ENCODE assay signal across 26 cellular contexts in the genomic region with DNA sequence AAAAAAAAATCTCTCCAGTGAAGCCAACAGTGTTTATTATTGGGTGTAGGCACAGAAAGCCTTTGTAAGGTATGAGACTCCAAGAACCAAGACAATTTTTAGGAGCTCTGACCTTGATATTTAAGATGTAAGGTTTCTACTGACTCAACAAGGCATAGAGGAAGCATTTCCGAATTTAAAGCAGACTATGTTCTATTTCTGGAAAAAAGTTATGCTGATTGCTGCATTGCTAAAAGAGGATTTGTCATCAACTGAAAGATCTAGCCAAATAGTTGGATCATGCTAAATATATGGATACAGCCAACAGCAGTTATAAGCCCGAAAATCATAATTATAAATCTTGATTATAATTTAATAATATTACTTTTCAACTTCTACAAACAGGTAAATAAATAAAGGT. TPM values are rescaled to one million over a fixed set of nuclear protein-coding genes. Genes with fewer than 3 reads are reported as not detected.
A peak's percentile ranks its signal among the peaks of the same experiment; 100 is the strongest.
DNase-seq lines count a peak whose midpoint lies in the region; ATAC-seq, FAIRE-seq and TF ChIP-seq lines count a peak whose summit lies in the region.
"Had no signal": no experiment of that assay in that cellular context is flagged by ENCODE, and none has a peak within 500 bp of the region (broad histone marks: within the 10 kb centered on the region; RNA-seq: fewer than 3 reads in every experiment).

No MANE protein-coding gene starts in this region.

- H3K9ac ChIP-seq in IMR-90 (ENCODE audit: low read depth, low read length) (no peak overlapping the region), astrocyte (ENCODE audit: low read length) (no peak overlapping the region)

- H2AK5ac ChIP-seq in IMR-90 (ENCODE audit: low read depth, low read length), result no peak overlapping the region

- BruUV-seq in IMR-90 (replicated peaks; lab: Mats Ljungman, UMichigan), result no TSS peak

- peaks cover 11% of the 10 kb centered on the region for H3K36me3 Mint-ChIP-seq in astrocyte (ENCODE audit: low read depth, unreplicated experiment)
- H3K36me3 Mint-ChIP-seq: activated naive CD8-positive, alpha-beta T cell had no signal

- no peak overlapping the region for H2AK9ac ChIP-seq in IMR-90 (replicated peaks; ENCODE audit: low read depth, low read length, poor library complexity)

- H2AFZ ChIP-seq in IMR-90 (replicated peaks; ENCODE audit: low read length, poor library complexity) (no peak overlapping the region), astrocyte (ENCODE audit: low read depth, low read length) (no peak overlapping the region)

- H3K4me3 Mint-ChIP-seq in astrocyte (ENCODE audit: unreplicated experiment), result no peak overlapping the region
- H3K4me3 Mint-ChIP-seq: activated naive CD8-positive, alpha-beta T cell; activated T-helper 17 cell treated with anti-CD3 and anti-CD28 coated beads, Interleukin-2, amount 50 U/mL, for 72 hours; endodermal cell; T-helper 1 cell treated with Interleukin-12 subunit alpha and Interleukin-12 subunit beta and Interleukin-4 antibody, amounts not matched to agents 30 μg/mL and 1 μg/mL, for 36 hours had no signal

- H3K9me1 ChIP-seq in IMR-90 (ENCODE audit: insufficient read depth, low read length), result 0 out of 2 replicates have a peak, but pooled peaks cover 5% of the 10 kb centered on the region

- H4K20me1 ChIP-seq in IMR-90 (ENCODE audit: insufficient read depth, low read length) (peaks cover 6% of the 10 kb centered on the region; the same call in 1 of the 2 replicates), astrocyte (ENCODE audit: insufficient read depth, low read length) (peaks cover 22% of the 10 kb centered on the region)

- CTCF ChIA-PET in IMR-90 (lab: Yijun Ruan, JAX), result interaction anchor here (0.6 to 1.0 kb wide), 2 partner anchors 51 to 628 kb away, joined by 4 to 5 read pairs; no protein-coding TSS in a partner anchor

- TF ChIP-seq POLR2A in IMR-90 (IDR thresholded peaks at IDR 0.05; ENCODE audit: low read depth, low read length), result no peak

- H3K27me3 ChIP-seq in IMR-90 (ENCODE audit: control insufficient read depth, insufficient read depth, low read length) (no peaks in the 10 kb centered on the region), astrocyte (ENCODE audit: insufficient read depth, low read length) (no peaks in the 10 kb centered on the region)
- H3K27me3 ChIP-seq: BE2C, colonic mucosa, foreskin keratinocyte, tibial artery had no signal

- no peak overlapping the region for H3K27ac ChIP-seq in IMR-90 (ENCODE audit: insufficient read depth, low read length)
- peak overlapping the region; percentile 54 for H3K27ac ChIP-seq in astrocyte (ENCODE audit: low read depth, low read length)
- H3K27ac ChIP-seq: colonic mucosa, foreskin keratinocyte, lower lobe of right lung, tibial artery had no signal

- intact Hi-C loops in IMR-90 (cut with micrococcal nuclease), result loop anchor here (5.0 kb wide), 1 partner anchor 36 kb away; no protein-coding TSS in a partner anchor

- no peaks in the 10 kb centered on the region for H3K27me3 Mint-ChIP-seq in astrocyte (ENCODE audit: low read depth, unreplicated experiment)
- H3K27me3 Mint-ChIP-seq: activated naive CD8-positive, alpha-beta T cell; activated T-helper 17 cell treated with anti-CD3 and anti-CD28 coated beads, Interleukin-2, amount 50 U/mL, for 72 hours had no signal

- H3K79me2 ChIP-seq in astrocyte (ENCODE audit: insufficient read depth, low read length), result no peaks in the 10 kb centered on the region

- no peak overlapping the region for H3K18ac ChIP-seq in IMR-90 (ENCODE audit: low read depth, low read length)

- WGBS in IMR-90 (ENCODE audit: extremely low coverage in 2 of 2, insufficient read length in 1 of 2), 2 experiments, result no CpG with 5 or more reads among the region's 2 CpGs

- no peaks in the 10 kb centered on the region for H3K9me3 Mint-ChIP-seq in astrocyte (ENCODE audit: unreplicated experiment)
- H3K9me3 Mint-ChIP-seq: activated T-helper 17 cell treated with anti-CD3 and anti-CD28 coated beads, Interleukin-2, amount 50 U/mL, for 72 hours; endodermal cell; T-helper 1 cell treated with Interleukin-12 subunit alpha and Interleukin-12 subunit beta and Interleukin-4 antibody, amounts not matched to agents 30 μg/mL and 1 μg/mL, for 36 hours had no signal

- peak overlapping the region; percentile 17; the same call in 1 of the 2 replicates for H3K4me2 ChIP-seq in IMR-90 (ENCODE audit: low read depth, low read length)
- peak overlapping the region; percentile 12 for H3K4me2 ChIP-seq in astrocyte (ENCODE audit: low read length)

- peaks cover 15% of the 10 kb centered on the region for H3K4me1 Mint-ChIP-seq in astrocyte (ENCODE audit: low read depth, unreplicated experiment)
- H3K4me1 Mint-ChIP-seq: endodermal cell had no signal

- ATAC-seq in IMR-90 (ENCODE audit: low read depth), result no peak
- ATAC-seq in HG03457 (IDR thresholded peaks at IDR 0.05; ENCODE audit: unreplicated experiment), result no peak
- no peak for ATAC-seq in HG02798 (IDR thresholded peaks at IDR 0.05; ENCODE audit: poor library complexity, unreplicated experiment)
- no peak for ATAC-seq in HG02678 (IDR thresholded peaks at IDR 0.05; ENCODE audit: unreplicated experiment)
- ATAC-seq in HG03159 (IDR thresholded peaks at IDR 0.05; ENCODE audit: unreplicated experiment), result no peak
- ATAC-seq: HCT116, HepG2, lower lobe of right lung, sciatic nerve had no signal

- H3K14ac ChIP-seq in IMR-90 (replicated peaks; ENCODE audit: low read depth, low read length), result no peak overlapping the region

- no peak overlapping the region for H2BK120ac ChIP-seq in IMR-90 (ENCODE audit: low read depth, low read length)

- no peak overlapping the region for H4K91ac ChIP-seq in IMR-90 (ENCODE audit: insufficient read depth, low read depth, low read length)

- H2BK20ac ChIP-seq in IMR-90 (ENCODE audit: low read depth, low read length), result no peak overlapping the region

- no peaks in the 10 kb centered on the region for H3K9me3 ChIP-seq in IMR-90 (ENCODE audit: control insufficient read depth, insufficient read depth, low read length)
- no peaks in the 10 kb centered on the region for H3K9me3 ChIP-seq in astrocyte (ENCODE audit: insufficient read depth, low read depth, low read length)
- H3K9me3 ChIP-seq: BE2C, Caco-2, colonic mucosa, lower lobe of right lung, tibial artery had no signal

- dilution Hi-C loops in IMR-90 (cut with HindIII; ENCODE audit: low sequenced_read_pairs, unreplicated experiment), result no loop called here

- H4K5ac ChIP-seq in IMR-90 (ENCODE audit: low read depth, low read length), result no peak overlapping the region

- no peak for TF ChIP-seq CTCF in IMR-90 (conservative IDR thresholded peaks at IDR 0.05; ENCODE audit: low read depth, low read length)
- no peak for TF ChIP-seq CTCF in astrocyte (IDR thresholded peaks at IDR 0.05; ENCODE audit: insufficient read depth, low read depth, low read length)
- no peak for TF ChIP-seq CTCF in foreskin fibroblast (IDR thresholded peaks at IDR 0.05; ENCODE audit: low read depth, low read length)

- H3K4me1 ChIP-seq in IMR-90 (ENCODE audit: control insufficient read depth, insufficient read depth, low read length), result peaks cover 5% of the 10 kb centered on the region
- peaks cover 10% of the 10 kb centered on the region for H3K4me1 ChIP-seq in astrocyte (ENCODE audit: insufficient read depth, low read length)
- H3K4me1 ChIP-seq: BE2C, Caco-2, colonic mucosa, lower lobe of right lung, tibial artery had no signal

- in situ Hi-C loops in IMR-90 (cut with MboI; ENCODE audit: low sequenced_read_pairs), result no loop called here

- H2BK5ac ChIP-seq in IMR-90 (ENCODE audit: low read depth, low read length, poor library complexity, severe bottlenecking), result peak overlapping the region; percentile 66

- FAIRE-seq in astrocyte (lab: Jason Lieb, UNC), result no peak
- FAIRE-seq: GM18507, HepG2 had no signal

- no peak overlapping the region for H3K23ac ChIP-seq in IMR-90 (ENCODE audit: low read depth, low read length)

- no peak overlapping the region for H3K4me3 ChIP-seq in IMR-90 (ENCODE audit: insufficient read depth, low read depth, low read length)
- H3K4me3 ChIP-seq in astrocyte (ENCODE audit: insufficient read depth, low read depth, low read length), result no peak overlapping the region
- no peak overlapping the region for H3K4me3 ChIP-seq in foreskin fibroblast (ENCODE audit: low read depth in 1 of 2, low read length in 2 of 2)
- H3K4me3 ChIP-seq: colonic mucosa, lower lobe of right lung, tibial artery had no signal

- no peak overlapping the region for H3K4ac ChIP-seq in IMR-90 (ENCODE audit: low read depth, low read length)

- no peak overlapping the region for H2BK15ac ChIP-seq in IMR-90 (ENCODE audit: low read depth, low read length)

- POLR2A ChIA-PET in IMR-90 (lab: Charles Lee; ENCODE audit: unreplicated experiment), result interaction anchor here (0.9 kb wide), 1 partner anchor 15 kb away, joined by 3 read pairs; no protein-coding TSS in a partner anchor

- H3K79me1 ChIP-seq in IMR-90 (ENCODE audit: low read depth in 1 of 2, low read length in 2 of 2), result peaks cover 0 to 14% of the 10 kb centered on the region in 2 experiments; a peak in 2 of 4 replicates

- DNase-seq in IMR-90, result peak; percentile 63
- peak; percentile 34 for DNase-seq in astrocyte (ENCODE audit: low read depth)
- peak; percentile 9 to 34 for DNase-seq in foreskin fibroblast
- DNase-seq: activated CD4-positive, alpha-beta T cell treated with anti-CD3 and anti-CD28 coated beads, Interleukin-2, amount 50 U/mL, for 1 hour; BE2C; Caco-2; colonic mucosa; endodermal cell; lower lobe of right lung; NCI-H1436 treated with DMSO at 0.1 percent for 48 hours; NCI-H526 treated with DMSO at 0.1 percent for 48 hours; SHP77 treated with DMSO at 0.1 percent for 48 hours; stimulated activated naive CD4-positive, alpha-beta T cell treated with Interleukin-2 at 50 U/mL for 16 hours; tibial artery had no signal

- peaks cover 2% of the 10 kb centered on the region; the same call in 1 of the 2 replicates for H3K36me3 ChIP-seq in IMR-90 (ENCODE audit: control insufficient read depth, insufficient read depth, low read length)
- peaks cover 25% of the 10 kb centered on the region for H3K36me3 ChIP-seq in astrocyte (ENCODE audit: insufficient read depth, low read length)
- H3K36me3 ChIP-seq: colonic mucosa, tibial artery had no signal

- no peak overlapping the region for H3K27ac Mint-ChIP-seq in astrocyte (ENCODE audit: unreplicated experiment)
- H3K27ac Mint-ChIP-seq: activated naive CD8-positive, alpha-beta T cell; endodermal cell; T-helper 1 cell treated with Interleukin-12 subunit alpha and Interleukin-12 subunit beta and Interleukin-4 antibody, amounts not matched to agents 30 μg/mL and 1 μg/mL, for 36 hours had no signal

- no peak overlapping the region for H4K8ac ChIP-seq in IMR-90 (ENCODE audit: low read depth in 2 of 2, low read length in 2 of 2)

- no peak overlapping the region for H3K56ac ChIP-seq in IMR-90 (ENCODE audit: extremely low read depth, insufficient read depth, low read length)

- no peak for TF ChIP-seq RAD21 in IMR-90 (IDR thresholded peaks at IDR 0.05; ENCODE audit: low read length)

RNA-seq across cellular contexts. Expression of gene MELTF, which starts 53.3 kb away (rescaled TPM):
- total RNA-seq in IMR-90 (2012; rRNA removed) (0.18 and 0.28 TPM in 2 replicates), astrocyte (24.0 and 31.7 TPM in 2 replicates)
- 0.43 and 0.50 TPM in 2 replicates for polyA plus RNA-seq in IMR-90 (2012; rRNA removed)
- 0.28 and 0.85 TPM in 2 replicates for polyA plus RNA-seq in IMR-90 (2012; cell fraction: cytosol; rRNA removed)
- 1.4 and 1.7 TPM in 2 replicates for polyA plus RNA-seq in IMR-90 (2012; cell fraction: nucleus; rRNA removed; ENCODE audit: low replicate concordance)

Comparison
In these comparisons a context has a peak if more than half of its experiments do, and no peak if none do; other contexts are left out.
1. RNA of gene MELTF, which starts 53.3 kb away (total RNA-seq): 24.0 to 31.7 TPM in astrocyte; 0.18 to 0.28 TPM in IMR-90; every median in the first group is over 10 times any median in the second.
2. Peak in every context shown above with its lines, with median percentiles within 50 percentile points of each other: DNase-seq.